Comparison of ENCODE assay signal across 22 cellular contexts in genomic region chr19:19215792-19216191, GRCh38. TPM values are rescaled to one million over a fixed set of nuclear protein-coding genes. Genes with fewer than 3 reads are reported as not detected.
DNase-seq lines count a peak whose midpoint lies in the region; ATAC-seq and TF ChIP-seq lines count a peak whose summit lies in the region.
"Had no signal": no experiment of that assay in that cellular context is flagged by ENCODE, and none has a peak within 500 bp of the region (broad histone marks: within the 10 kb centered on the region; RNA-seq: fewer than 3 reads in every experiment).

No MANE protein-coding gene starts in this region.

- H3K9me3 Mint-ChIP-seq in activated CD4-positive, alpha-beta T cell treated with anti-CD3 and anti-CD28 coated beads, Interleukin-2, amount 10 ng/mL, durations not matched to agents 7 days and 5 days = no peaks in the 10 kb centered on the region
- H3K9me3 Mint-ChIP-seq in brain = peaks cover 0 to 5% (median 0%) of the 10 kb centered on the region in 5 experiments
- H3K9me3 Mint-ChIP-seq in glutamatergic neuron (ENCODE audit: unreplicated experiment) = peaks cover 5% of the 10 kb centered on the region
- H3K9me3 Mint-ChIP-seq: CD4-positive, alpha-beta T cell; CD8-positive, alpha-beta memory T cell had no signal

- ATAC-seq in HG03175 (IDR thresholded peaks at IDR 0.05; ENCODE audit: unreplicated experiment) (no peak), HG03139 (IDR thresholded peaks at IDR 0.05; ENCODE audit: unreplicated experiment) (no peak)
- ATAC-seq: A549, GM12878 had no signal

- DNase-seq in activated CD4-positive, alpha-beta T cell treated with anti-CD3 and anti-CD28 coated beads, Interleukin-2, amount 10 ng/mL, durations not matched to agents 7 days and 5 days = no peak
- DNase-seq in activated CD4-positive, alpha-beta T cell treated with anti-CD3 and anti-CD28 coated beads for 48 hours = no peak
- DNase-seq in glutamatergic neuron = no peak
- DNase-seq: 8988T; ACHN; AML-193; BE2C; CD4-positive, alpha-beta T cell; CD8-positive, alpha-beta memory T cell; DMS 273 treated with DMSO at 0.1 percent for 48 hours; DMS79; EL; GDM1; GM23248; H7; HCEC 1CT had no signal

- H3K4me3 Mint-ChIP-seq in activated CD4-positive, alpha-beta T cell treated with anti-CD3 and anti-CD28 coated beads, Interleukin-2, amount 10 ng/mL, durations not matched to agents 7 days and 5 days = no peak overlapping the region
- H3K4me3 Mint-ChIP-seq in brain (peak overlapping the region in 3 of 5 experiments; percentile 21 to 93 (median 31)), glutamatergic neuron (ENCODE audit: unreplicated experiment) (peak overlapping the region; percentile 42)
- H3K4me3 Mint-ChIP-seq: CD14-positive monocyte; CD4-positive, alpha-beta T cell; CD8-positive, alpha-beta memory T cell had no signal

- H3K27ac Mint-ChIP-seq in activated CD4-positive, alpha-beta T cell treated with anti-CD3 and anti-CD28 coated beads, Interleukin-2, amount 10 ng/mL, durations not matched to agents 7 days and 5 days = peak overlapping the region; percentile 5
- H3K27ac Mint-ChIP-seq in brain (peak overlapping the region in 3 of 5 experiments; percentile 28 to 96 (median 55)), glutamatergic neuron (ENCODE audit: unreplicated experiment) (no peak overlapping the region)
- H3K27ac Mint-ChIP-seq: CD14-positive monocyte; CD4-positive, alpha-beta T cell; CD8-positive, alpha-beta memory T cell had no signal

- peaks cover 32% of the 10 kb centered on the region for H3K27me3 Mint-ChIP-seq in activated CD4-positive, alpha-beta T cell treated with anti-CD3 and anti-CD28 coated beads, Interleukin-2, amount 10 ng/mL, durations not matched to agents 7 days and 5 days
- H3K27me3 Mint-ChIP-seq in brain (peaks cover 7% of the 10 kb centered on the region), glutamatergic neuron (ENCODE audit: unreplicated experiment) (peaks cover 14% of the 10 kb centered on the region)

- CTCF ChIA-PET in activated CD4-positive, alpha-beta T cell treated with anti-CD3 and anti-CD28 coated beads, Interleukin-2, amount 10 ng/mL, durations not matched to agents 7 days and 5 days (lab: Charles Lee) = interaction anchor here (0.6 to 1.6 kb wide), 3 partner anchors 19 to 1124 kb away, joined by 3 read pairs; no protein-coding TSS in a partner anchor

- no peaks in the 10 kb centered on the region for H3K4me1 Mint-ChIP-seq in activated CD4-positive, alpha-beta T cell treated with anti-CD3 and anti-CD28 coated beads, Interleukin-2, amount 10 ng/mL, durations not matched to agents 7 days and 5 days
- peaks cover 27% of the 10 kb centered on the region for H3K4me1 Mint-ChIP-seq in brain
- peaks cover 19% of the 10 kb centered on the region for H3K4me1 Mint-ChIP-seq in glutamatergic neuron (ENCODE audit: low read depth, unreplicated experiment)
- H3K4me1 Mint-ChIP-seq: CD14-positive monocyte had no signal

- H3K36me3 Mint-ChIP-seq in activated CD4-positive, alpha-beta T cell treated with anti-CD3 and anti-CD28 coated beads, Interleukin-2, amount 10 ng/mL, durations not matched to agents 7 days and 5 days (ENCODE audit: low read depth) = no peaks in the 10 kb centered on the region
- H3K36me3 Mint-ChIP-seq in brain = peaks cover 38% of the 10 kb centered on the region
- peaks cover 4% of the 10 kb centered on the region for H3K36me3 Mint-ChIP-seq in glutamatergic neuron (ENCODE audit: unreplicated experiment)
- H3K36me3 Mint-ChIP-seq: CD14-positive monocyte had no signal

- POLR2A ChIA-PET in activated CD4-positive, alpha-beta T cell treated with anti-CD3 and anti-CD28 coated beads, Interleukin-2, amount 10 ng/mL, durations not matched to agents 7 days and 5 days (lab: Charles Lee) = no interaction called here

- TF ChIP-seq CTCF in brain (conservative IDR thresholded peaks at IDR 0.05) (no peak), glutamatergic neuron (IDR thresholded peaks at IDR 0.05; ENCODE audit: partially characterized antibody, unreplicated experiment) (no peak)

RNA-seq across cellular contexts. Expression of gene NCAN, which starts 4.0 kb away (rescaled TPM):
- total RNA-seq in activated CD4-positive, alpha-beta T cell treated with anti-CD3 and anti-CD28 coated beads, Interleukin-2, amount 10 ng/mL, durations not matched to agents 7 days and 5 days = not detected
- polyA plus RNA-seq in brain (ENCODE audit: insufficient read depth, low read depth, low replicate concordance) = 37.8 TPM
- 186 TPM for total RNA-seq in glutamatergic neuron (ENCODE audit: unreplicated experiment)
- total RNA-seq: CD4-positive, alpha-beta T cell; GM23248 had no signal
- polyA plus RNA-seq: CD14-positive monocyte; CD8-positive, alpha-beta memory T cell; GM23248 had no signal

RNA-seq across cellular contexts. Expression of gene NR2C2AP, which starts 12.6 kb away (rescaled TPM):
- total RNA-seq in activated CD4-positive, alpha-beta T cell treated with anti-CD3 and anti-CD28 coated beads, Interleukin-2, amount 10 ng/mL, durations not matched to agents 7 days and 5 days = 10 to 100 TPM; 29.9 to 37.2 TPM
- 25.0 TPM for polyA plus RNA-seq in brain (ENCODE audit: insufficient read depth, low read depth, low replicate concordance)
- total RNA-seq in glutamatergic neuron (ENCODE audit: unreplicated experiment) = 5.5 TPM

RNA-seq across cellular contexts. Expression of gene RFXANK, which starts 23.7 kb away (rescaled TPM):
- total RNA-seq in activated CD4-positive, alpha-beta T cell treated with anti-CD3 and anti-CD28 coated beads, Interleukin-2, amount 10 ng/mL, durations not matched to agents 7 days and 5 days = 100 to 1,000 TPM in 1 of 2 experiments, 10 to 100 TPM in 1; 82.5 to 104 TPM
- polyA plus RNA-seq in brain (ENCODE audit: insufficient read depth, low read depth, low replicate concordance) = 97.8 TPM
- 73.5 TPM for total RNA-seq in glutamatergic neuron (ENCODE audit: unreplicated experiment)

RNA-seq across cellular contexts. Expression of gene BORCS8, which starts 23.8 kb away (rescaled TPM):
- 10 to 100 TPM; 34.2 to 35.8 TPM for total RNA-seq in activated CD4-positive, alpha-beta T cell treated with anti-CD3 and anti-CD28 coated beads, Interleukin-2, amount 10 ng/mL, durations not matched to agents 7 days and 5 days
- polyA plus RNA-seq in brain (ENCODE audit: insufficient read depth, low read depth, low replicate concordance) = 31.0 TPM
- 20.5 TPM for total RNA-seq in glutamatergic neuron (ENCODE audit: unreplicated experiment)

RNA-seq across cellular contexts. Expression of gene MEF2B, which starts 45.7 kb away (rescaled TPM):
- 1 to 10 TPM; 2.4 to 3.4 TPM for total RNA-seq in activated CD4-positive, alpha-beta T cell treated with anti-CD3 and anti-CD28 coated beads, Interleukin-2, amount 10 ng/mL, durations not matched to agents 7 days and 5 days
- polyA plus RNA-seq in brain (ENCODE audit: insufficient read depth, low read depth, low replicate concordance) = 22.1 TPM
- 1.7 TPM for total RNA-seq in glutamatergic neuron (ENCODE audit: unreplicated experiment)
- polyA plus RNA-seq: CD8-positive, alpha-beta memory T cell had no signal

Comparison
In these comparisons a context has a peak if more than half of its experiments do, and no peak if none do; other contexts are left out.
1. RNA of gene NCAN, which starts 4.0 kb away (total RNA-seq): 186 TPM in glutamatergic neuron (single experiment); not detected in activated CD4-positive, alpha-beta T cell treated with anti-CD3 and anti-CD28 coated beads, Interleukin-2, amount 10 ng/mL, durations not matched to agents 7 days and 5 days; every median in the first group is over 100 times any median in the second.